Comparison of ENCODE assay signal across 12 cellular contexts in the genomic region with DNA sequence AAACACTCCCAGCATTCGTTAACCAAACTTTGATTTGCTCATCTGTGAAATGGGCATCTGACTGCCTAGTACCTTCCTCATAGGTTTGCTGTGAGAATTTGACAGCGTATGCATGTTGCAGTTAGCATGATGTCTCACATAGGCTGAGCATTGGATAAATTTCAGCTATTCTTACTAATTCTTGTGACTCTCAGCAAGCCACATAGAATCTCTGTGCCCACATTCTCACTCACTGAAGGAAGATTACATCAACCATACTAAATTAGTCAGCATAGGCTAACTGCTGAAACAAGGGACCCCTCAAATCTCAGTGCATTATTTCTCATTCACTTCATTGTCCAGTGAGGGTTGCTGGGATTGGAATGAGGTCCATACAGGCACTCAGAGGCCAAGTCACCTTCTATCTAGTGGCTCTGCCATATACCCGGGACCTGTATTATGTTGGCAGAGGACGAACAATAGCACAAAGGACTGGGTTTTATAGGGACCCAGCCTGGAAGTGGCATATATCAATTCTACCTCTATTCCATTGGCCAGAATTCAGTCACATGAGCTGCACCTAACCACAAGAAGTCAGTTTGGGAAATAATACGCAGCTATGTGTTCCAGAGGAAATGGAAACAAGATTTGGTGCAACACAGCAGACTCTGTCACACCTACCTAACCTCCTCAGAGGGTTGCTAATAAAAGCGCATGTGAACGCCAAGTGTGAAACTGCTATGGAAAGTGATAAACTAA. TPM values are rescaled to one million over a fixed set of nuclear protein-coding genes. Genes with fewer than 3 reads are reported as not detected.
DNase-seq lines count a peak whose midpoint lies in the region; ATAC-seq and TF ChIP-seq lines count a peak whose summit lies in the region.
"Had no signal": no experiment of that assay in that cellular context is flagged by ENCODE, and none has a peak within 500 bp of the region (broad histone marks: within the 10 kb centered on the region; RNA-seq: fewer than 3 reads in every experiment).

No MANE protein-coding gene starts in this region.

- peak overlapping the region; percentile 9 to 68 (median 43) for H3K4me3 Mint-ChIP-seq in CD8-positive, alpha-beta memory T cell
- H3K4me3 Mint-ChIP-seq in T-helper 1 cell treated with Interleukin-12 subunit alpha and Interleukin-12 subunit beta and Interleukin-4 antibody, amounts not matched to agents 30 μg/mL and 1 μg/mL, for 36 hours = peak overlapping the region; percentile 23

- TF ChIP-seq POLR2A in right lobe of liver (IDR thresholded peaks at IDR 0.05) (no peak), upper lobe of left lung (IDR thresholded peaks at IDR 0.05) (no peak)

- peaks cover 0 to 1% of the 10 kb centered on the region in 2 donors for H3K27me3 Mint-ChIP-seq in CD8-positive, alpha-beta memory T cell
- no peaks in the 10 kb centered on the region for H3K27me3 Mint-ChIP-seq in T-helper 1 cell treated with Interleukin-12 subunit alpha and Interleukin-12 subunit beta and Interleukin-4 antibody, amounts not matched to agents 30 μg/mL and 1 μg/mL, for 36 hours (ENCODE audit: low read depth)

- H3K36me3 ChIP-seq in BLaER1 (no peaks in the 10 kb centered on the region), right lobe of liver (no peaks in the 10 kb centered on the region), upper lobe of left lung (no peaks in the 10 kb centered on the region)
- H3K36me3 ChIP-seq in CD8-positive, alpha-beta memory T cell (ENCODE audit: insufficient read depth, low read length) = no peaks in the 10 kb centered on the region

- H4K20me1 ChIP-seq in BLaER1 = peaks cover 8% of the 10 kb centered on the region

- H3K9me3 ChIP-seq in BLaER1 (no peaks in the 10 kb centered on the region; the same call in 1 of the 2 replicates), right lobe of liver (no peaks in the 10 kb centered on the region), upper lobe of left lung (no peaks in the 10 kb centered on the region)
- H3K9me3 ChIP-seq in CD8-positive, alpha-beta memory T cell (ENCODE audit: low read length) = no peaks in the 10 kb centered on the region
- H3K9me3 ChIP-seq: psoas muscle had no signal

- WGBS in right lobe of liver (ENCODE audit: insufficient coverage, low coverage, low lambda C conversion rate, missing lambda C conversion rate) = 35% methylated on average over 4 of the region's 7 CpGs
- WGBS in upper lobe of left lung, 2 donors = 80 to 81% methylated on average over 7 of the region's 7 CpGs

- peaks cover 46 to 75% (median 73%) of the 10 kb centered on the region in 3 donors for H3K4me1 Mint-ChIP-seq in CD8-positive, alpha-beta memory T cell
- H3K4me1 Mint-ChIP-seq in T-helper 1 cell treated with Interleukin-12 subunit alpha and Interleukin-12 subunit beta and Interleukin-4 antibody, amounts not matched to agents 30 μg/mL and 1 μg/mL, for 36 hours (ENCODE audit: low read depth) = peaks cover 53% of the 10 kb centered on the region

- TF ChIP-seq CTCF in right lobe of liver (IDR thresholded peaks at IDR 0.05) (no peak), upper lobe of left lung (IDR thresholded peaks at IDR 0.05) (no peak)

- H3K4me2 ChIP-seq in BLaER1 = peak overlapping the region; percentile 82

- peaks cover 0 to 2% (median 0%) of the 10 kb centered on the region in 5 donors for H3K9me3 Mint-ChIP-seq in CD8-positive, alpha-beta memory T cell
- H3K9me3 Mint-ChIP-seq in T-helper 1 cell treated with Interleukin-12 subunit alpha and Interleukin-12 subunit beta and Interleukin-4 antibody, amounts not matched to agents 30 μg/mL and 1 μg/mL, for 36 hours = no peaks in the 10 kb centered on the region

- DNase-seq in CD8-positive, alpha-beta memory T cell = peak in 2 of 5 donors; percentile 57 to 60
- peak; percentile 55 for DNase-seq in central memory CD4-positive, alpha-beta T cell
- DNase-seq in right lobe of liver (no peak), upper lobe of left lung (no peak), D341Med (ENCODE audit: low spot score) (no peak)
- DNase-seq: foreskin fibroblast, H7, PC-9, psoas muscle had no signal

- H3K27ac ChIP-seq in BLaER1 (peak overlapping the region; percentile 87; the same call in 1 of the 2 replicates), right lobe of liver (no peak overlapping the region), upper lobe of left lung (peak overlapping the region in 1 of 4 donors; percentile 31)
- no peak overlapping the region for H3K27ac ChIP-seq in CD8-positive, alpha-beta memory T cell (ENCODE audit: low read depth, low read length)
- H3K27ac ChIP-seq: PC-9, psoas muscle had no signal

- POLR2A ChIA-PET in CD8-positive, alpha-beta memory T cell (lab: Charles Lee) = interaction anchor here (0.6 kb wide), 1 partner anchor 265 kb away, joined by 4 read pairs; no protein-coding TSS in a partner anchor

- CTCF ChIA-PET in CD8-positive, alpha-beta memory T cell (lab: Charles Lee) = interaction anchor here (1.2 to 3.9 kb wide), 3 partner anchors 22 to 70 kb away, joined by 3 to 14 read pairs (median 3); no protein-coding TSS in a partner anchor

- intact Hi-C loops in right lobe of liver (cut with DNase I) = no loop called here

- no peaks in the 10 kb centered on the region for H3K27me3 ChIP-seq in BLaER1
- no peaks in the 10 kb centered on the region for H3K27me3 ChIP-seq in CD8-positive, alpha-beta memory T cell (ENCODE audit: insufficient read depth, low read length, poor library complexity, severe bottlenecking)
- no peaks in the 10 kb centered on the region for H3K27me3 ChIP-seq in right lobe of liver
- no peaks in the 10 kb centered on the region for H3K27me3 ChIP-seq in upper lobe of left lung

- H3K36me3 Mint-ChIP-seq in CD8-positive, alpha-beta memory T cell = peaks cover 0 to 11% (median 0%) of the 10 kb centered on the region in 3 donors
- peaks cover 5% of the 10 kb centered on the region for H3K36me3 Mint-ChIP-seq in T-helper 1 cell treated with Interleukin-12 subunit alpha and Interleukin-12 subunit beta and Interleukin-4 antibody, amounts not matched to agents 30 μg/mL and 1 μg/mL, for 36 hours (ENCODE audit: low read depth)

- H3K4me3 ChIP-seq in BLaER1 (no peak overlapping the region), right lobe of liver (no peak overlapping the region), upper lobe of left lung (no peak overlapping the region)
- peak overlapping the region; percentile 13 for H3K4me3 ChIP-seq in CD8-positive, alpha-beta memory T cell (ENCODE audit: low read length)
- H3K4me3 ChIP-seq: PC-9, psoas muscle had no signal

- H3K27ac Mint-ChIP-seq in CD8-positive, alpha-beta memory T cell = peak overlapping the region; percentile 27 to 95 (median 79)
- peak overlapping the region; percentile 78 for H3K27ac Mint-ChIP-seq in T-helper 1 cell treated with Interleukin-12 subunit alpha and Interleukin-12 subunit beta and Interleukin-4 antibody, amounts not matched to agents 30 μg/mL and 1 μg/mL, for 36 hours

- H3K9ac ChIP-seq in BLaER1 = no peak overlapping the region

- H3K4me1 ChIP-seq in BLaER1 (peaks cover 54% of the 10 kb centered on the region), right lobe of liver (peaks cover 0 to 10% (median 2%) of the 10 kb centered on the region in 4 donors), upper lobe of left lung (peaks cover 13 to 40% (median 17%) of the 10 kb centered on the region in 4 donors)
- peaks cover 59% of the 10 kb centered on the region for H3K4me1 ChIP-seq in CD8-positive, alpha-beta memory T cell (ENCODE audit: insufficient read depth, low read length)

- ATAC-seq in right lobe of liver (no peak), upper lobe of left lung (ENCODE audit: low FRiP score in 2 of 2) (no peak), GM18907 (IDR thresholded peaks at IDR 0.05; ENCODE audit: unreplicated experiment) (no peak)
- ATAC-seq: psoas muscle had no signal

- TF ChIP-seq EP300 in upper lobe of left lung (IDR thresholded peaks at IDR 0.05) = no peak

RNA-seq across cellular contexts. Expression of a gene that starts 4.2 kb away (rescaled TPM):
- total RNA-seq in CD8-positive, alpha-beta memory T cell = 10 to 100 TPM; 49.5 to 53.9 TPM
- polyA plus RNA-seq in CD8-positive, alpha-beta memory T cell = 84.1 TPM
- 1 to 10 TPM in 5 of 6 experiments, under 1 TPM in 1; 0.84 to 4.4 (median 2.9) TPM for total RNA-seq in right lobe of liver
- total RNA-seq in upper lobe of left lung = 10 to 100 TPM; 33.9 to 64.1 (median 45.8) TPM

Comparison
In these comparisons a context has a peak if more than half of its experiments do, and no peak if none do; other contexts are left out.
1. RNA of a gene that starts 4.2 kb away (total RNA-seq): 49.5 to 53.9 TPM in CD8-positive, alpha-beta memory T cell and 33.9 to 64.1 TPM in upper lobe of left lung; 0.84 to 4.4 TPM in right lobe of liver; every median in the first group is over 4 times any median in the second.